12 cellular contexts compared by ENCODE assay signal in genomic region chr1:197915217-197915616, GRCh38. TPM values are rescaled to one million over a fixed set of nuclear protein-coding genes. Genes with fewer than 3 reads are reported as not detected.
A peak's percentile ranks its signal among the peaks of the same experiment; 100 is the strongest.
DNase-seq lines count a peak whose midpoint lies in the region; ATAC-seq and TF ChIP-seq lines count a peak whose summit lies in the region.
"Had no signal": no experiment of that assay in that cellular context is flagged by ENCODE, and none has a peak within 500 bp of the region (broad histone marks: within the 10 kb centered on the region; RNA-seq: fewer than 3 reads in every experiment).

No MANE protein-coding gene starts in this region.

- H3K27me3 ChIP-seq in psoas muscle (ENCODE audit: insufficient read depth in 3 of 3, low read length in 2 of 3) = peaks cover 0 to 99% (median 82%) of the 10 kb centered on the region in 3 donors

- CTCF ChIA-PET in activated B cell treated with CpG ODN at 0.5 μM for 24 hours (lab: Charles Lee) = interaction anchor here (1.2 to 1.3 kb wide), 2 partner anchors 9 to 13 kb away, joined by 3 read pairs; partner anchors contain the start of gene C1orf53

- peak overlapping the region; percentile 31 for H3K4me3 Mint-ChIP-seq in activated T-cell treated with anti-CD3 and anti-CD28 coated beads, Interleukin-2, amount 50 U/mL, for 24 hours
- no peak overlapping the region for H3K4me3 Mint-ChIP-seq in activated T-cell treated with anti-CD3 and anti-CD28 coated beads, Interleukin-2, amount 50 U/mL, for 4 hours
- H3K4me3 Mint-ChIP-seq in IgD-negative memory B cell = peak overlapping the region in 3 of 4 donors; percentile 74 to 92 (median 88)
- peak overlapping the region; percentile 65 for H3K4me3 Mint-ChIP-seq in activated B cell treated with CpG ODN at 0.5 μM for 24 hours

- peak; percentile 42 for DNase-seq in activated T-cell treated with anti-CD3 and anti-CD28 coated beads, Interleukin-2, amount 50 U/mL, for 24 hours
- no peak for DNase-seq in activated T-cell treated with anti-CD3 and anti-CD28 coated beads, Interleukin-2, amount 50 U/mL, for 4 hours
- DNase-seq in activated B cell treated with CpG ODN at 0.5 μM for 24 hours (no peak), psoas muscle (no peak), NCI-H345 treated with DMSO at 0.1 percent for 48 hours (lab: John Stamatoyannopoulos, UW; ENCODE audit: unreplicated experiment) (no peak), HuH-7.5 (ENCODE audit: low spot score) (no peak)
- DNase-seq: T-helper 17 cell had no signal

- intact Hi-C loops in activated B cell treated with CpG ODN at 0.5 μM for 24 hours (cut with micrococcal nuclease) (loop anchor here (5.0 to 10.0 kb wide), 4 partner anchors 138 to 772 kb away; partner anchors contain the start of genes ASPM and DENND1B), psoas muscle (cut with DNase I) (no loop called here)

- H3K9me3 ChIP-seq in psoas muscle = no peaks in the 10 kb centered on the region
- H3K9me3 ChIP-seq: tibial nerve had no signal

- no peak for TF ChIP-seq CTCF in activated B cell treated with CpG ODN at 0.5 μM for 24 hours (IDR thresholded peaks at IDR 0.05)
- no peak for TF ChIP-seq CTCF in psoas muscle (IDR thresholded peaks at IDR 0.05)

- H3K4me3 ChIP-seq in psoas muscle = peak overlapping the region; percentile 60

- H3K4me1 Mint-ChIP-seq in activated T-cell treated with anti-CD3 and anti-CD28 coated beads, Interleukin-2, amount 50 U/mL, for 24 hours (ENCODE audit: low read depth) = peaks cover 86% of the 10 kb centered on the region
- H3K4me1 Mint-ChIP-seq in activated T-cell treated with anti-CD3 and anti-CD28 coated beads, Interleukin-2, amount 50 U/mL, for 4 hours (ENCODE audit: low read depth) = peaks cover 76% of the 10 kb centered on the region
- H3K4me1 Mint-ChIP-seq in IgD-negative memory B cell (peaks cover 43 to 80% (median 63%) of the 10 kb centered on the region in 3 donors), activated B cell treated with CpG ODN at 0.5 μM for 24 hours (peaks cover 83% of the 10 kb centered on the region)

- no peaks in the 10 kb centered on the region for H3K36me3 ChIP-seq in psoas muscle (ENCODE audit: insufficient read depth in 1 of 2, low read depth in 1 of 2)
- H3K36me3 ChIP-seq: tibial nerve had no signal

- no peak overlapping the region for H3K27ac ChIP-seq in psoas muscle
- H3K27ac ChIP-seq: tibial nerve had no signal

- H3K9me3 Mint-ChIP-seq in activated T-cell treated with anti-CD3 and anti-CD28 coated beads, Interleukin-2, amount 50 U/mL, for 24 hours = no peaks in the 10 kb centered on the region
- no peaks in the 10 kb centered on the region for H3K9me3 Mint-ChIP-seq in activated T-cell treated with anti-CD3 and anti-CD28 coated beads, Interleukin-2, amount 50 U/mL, for 4 hours
- peaks cover 0 to 14% (median 0%) of the 10 kb centered on the region in 3 donors for H3K9me3 Mint-ChIP-seq in IgD-negative memory B cell
- no peaks in the 10 kb centered on the region for H3K9me3 Mint-ChIP-seq in activated B cell treated with CpG ODN at 0.5 μM for 24 hours

- no peaks in the 10 kb centered on the region for H3K36me3 Mint-ChIP-seq in activated T-cell treated with anti-CD3 and anti-CD28 coated beads, Interleukin-2, amount 50 U/mL, for 24 hours (ENCODE audit: low read depth)
- H3K36me3 Mint-ChIP-seq in activated T-cell treated with anti-CD3 and anti-CD28 coated beads, Interleukin-2, amount 50 U/mL, for 4 hours (ENCODE audit: insufficient read depth) = no peaks in the 10 kb centered on the region
- H3K36me3 Mint-ChIP-seq in IgD-negative memory B cell (peaks cover 2% of the 10 kb centered on the region), activated B cell treated with CpG ODN at 0.5 μM for 24 hours (ENCODE audit: low read depth) (no peaks in the 10 kb centered on the region)

- peaks cover 99% of the 10 kb centered on the region for H3K27me3 Mint-ChIP-seq in activated T-cell treated with anti-CD3 and anti-CD28 coated beads, Interleukin-2, amount 50 U/mL, for 24 hours
- peaks cover 96% of the 10 kb centered on the region for H3K27me3 Mint-ChIP-seq in activated T-cell treated with anti-CD3 and anti-CD28 coated beads, Interleukin-2, amount 50 U/mL, for 4 hours (ENCODE audit: low read depth)
- peaks cover 93% of the 10 kb centered on the region for H3K27me3 Mint-ChIP-seq in IgD-negative memory B cell
- peaks cover 83% of the 10 kb centered on the region for H3K27me3 Mint-ChIP-seq in activated B cell treated with CpG ODN at 0.5 μM for 24 hours

- WGBS in psoas muscle, 3 donors = 3 to 7% (median 5%) methylated on average over 2 of the region's 2 CpGs

- POLR2A ChIA-PET in activated B cell treated with CpG ODN at 0.5 μM for 24 hours (lab: Charles Lee) = interaction anchor here (0.9 to 2.2 kb wide), 2 partner anchors 11 to 139 kb away, joined by 3 to 8 read pairs; partner anchors contain the start of gene DENND1B

- no peak overlapping the region for H3K27ac Mint-ChIP-seq in activated T-cell treated with anti-CD3 and anti-CD28 coated beads, Interleukin-2, amount 50 U/mL, for 24 hours
- H3K27ac Mint-ChIP-seq in IgD-negative memory B cell (peak overlapping the region in 2 of 3 donors; percentile 91), activated B cell treated with CpG ODN at 0.5 μM for 24 hours (no peak overlapping the region)
- H3K27ac Mint-ChIP-seq: T-helper 17 cell had no signal

- H3K4me1 ChIP-seq in psoas muscle = peaks cover 59% of the 10 kb centered on the region

- no peak for ATAC-seq in activated T-cell treated with anti-CD3 and anti-CD28 coated beads, Interleukin-2, amount 50 U/mL, for 4 hours
- ATAC-seq in activated B cell treated with CpG ODN at 0.5 μM for 24 hours (ENCODE audit: low read depth) (no peak), psoas muscle (no peak), HG03039 (IDR thresholded peaks at IDR 0.05; ENCODE audit: unreplicated experiment) (no peak)
- ATAC-seq: T-helper 17 cell had no signal

RNA-seq across cellular contexts. Expression of gene LHX9, which starts 2.0 kb away (rescaled TPM):
- not detected for total RNA-seq in activated T-cell treated with anti-CD3 and anti-CD28 coated beads, Interleukin-2, amount 50 U/mL, for 4 hours
- polyA plus RNA-seq in IgD-negative memory B cell (not detected), psoas muscle (under 1 TPM in 2 of 3 donors, not detected in 1; 0.04 TPM)
- total RNA-seq in activated B cell treated with CpG ODN at 0.5 μM for 24 hours (not detected in 2 replicates), psoas muscle (under 1 TPM; 0.09 to 0.27 (median 0.13) TPM)
- total RNA-seq: mammary epithelial cell, T-helper 17 cell had no signal
- polyA plus RNA-seq: CD14-positive monocyte, mammary epithelial cell had no signal

RNA-seq across cellular contexts. Expression of gene C1orf53, which starts 12.8 kb away (rescaled TPM):
- total RNA-seq in activated T-cell treated with anti-CD3 and anti-CD28 coated beads, Interleukin-2, amount 50 U/mL, for 4 hours = 1 to 10 TPM in 2 of 3 donors, under 1 TPM in 1; 0.68 to 2.5 (median 2.4) TPM
- polyA plus RNA-seq in IgD-negative memory B cell (not detected), psoas muscle (1 to 10 TPM; 2.0 to 4.3 (median 2.5) TPM)
- total RNA-seq in activated B cell treated with CpG ODN at 0.5 μM for 24 hours (0.81 and 1.2 TPM in 2 replicates), psoas muscle (1 to 10 TPM in 3 of 4 donors, under 1 TPM in 1; 0.84 to 3.9 (median 1.8) TPM)
- total RNA-seq: T-helper 17 cell, tibial nerve had no signal

Comparison
In these comparisons a context has a peak if more than half of its experiments do, and no peak if none do; other contexts are left out.
1. H3K27ac Mint-ChIP-seq: peak in IgD-negative memory B cell (2 of 3); none in activated T-cell treated with anti-CD3 and anti-CD28 coated beads, Interleukin-2, amount 50 U/mL, for 24 hours (single experiment) and activated B cell treated with CpG ODN at 0.5 μM for 24 hours (single experiment).